8 cellular contexts compared by ENCODE assay signal in genomic region chr1:98388431-98388830, GRCh38.
DNase-seq lines count a peak whose midpoint lies in the region; ATAC-seq and TF ChIP-seq lines count a peak whose summit lies in the region.

No MANE protein-coding gene starts in this region.

- no peak overlapping the region for H3K9ac ChIP-seq in neural progenitor cell

- H3K27me3 ChIP-seq in vagina (no peaks in the 10 kb centered on the region), neural progenitor cell (no peaks in the 10 kb centered on the region)

- H4K20me1 ChIP-seq in neural progenitor cell (ENCODE audit: low read depth) = no peaks in the 10 kb centered on the region

- H3K4me2 ChIP-seq in neural progenitor cell = no peak overlapping the region

- peaks cover 13% of the 10 kb centered on the region for H3K4me1 ChIP-seq in vagina
- H3K4me1 ChIP-seq in neural progenitor cell = no peaks in the 10 kb centered on the region

- H3K36me3 Mint-ChIP-seq in CD14-positive monocyte (no peaks in the 10 kb centered on the region), neural progenitor cell (no peaks in the 10 kb centered on the region)

- peak overlapping the region in 1 of 2 donors; percentile 78 for H3K4me3 Mint-ChIP-seq in CD14-positive monocyte
- no peak overlapping the region for H3K4me3 Mint-ChIP-seq in neural progenitor cell

- no peaks in the 10 kb centered on the region for H3K9me3 ChIP-seq in vagina
- H3K9me3 ChIP-seq in neural progenitor cell (ENCODE audit: low read depth) = no peaks in the 10 kb centered on the region

- peak; percentile 81 for ATAC-seq in GM21423 (IDR thresholded peaks at IDR 0.05; ENCODE audit: unreplicated experiment)
- ATAC-seq in stimulated activated naive CD8-positive, alpha-beta T cell treated with anti-CD3 and anti-CD28 coated beads, Interleukin-15, Interleukin-2, amounts not matched to agents 100 U/mL and 50 U/mL, for 24 hours = peak; percentile 65

- no peaks in the 10 kb centered on the region for H3F3A ChIP-seq in neural progenitor cell (ENCODE audit: low read depth)

- TF ChIP-seq CTCF in CD14-positive monocyte (IDR thresholded peaks at IDR 0.05) (no peak), vagina (IDR thresholded peaks at IDR 0.05) (no peak), neural progenitor cell (IDR thresholded peaks at IDR 0.05) (no peak)

- H3K4me1 Mint-ChIP-seq in CD14-positive monocyte = peaks cover 17% of the 10 kb centered on the region
- peaks cover 15% of the 10 kb centered on the region for H3K4me1 Mint-ChIP-seq in neural progenitor cell

- H3K36me3 ChIP-seq in vagina (no peaks in the 10 kb centered on the region), neural progenitor cell (no peaks in the 10 kb centered on the region)

- H3K4me3 ChIP-seq in vagina = no peak overlapping the region
- H3K4me3 ChIP-seq in neural progenitor cell = no peak overlapping the region

- peaks cover 0 to 5% (median 1%) of the 10 kb centered on the region in 7 donors for H3K9me3 Mint-ChIP-seq in CD14-positive monocyte
- no peaks in the 10 kb centered on the region for H3K9me3 Mint-ChIP-seq in neural progenitor cell

- no peak overlapping the region for H2AFZ ChIP-seq in neural progenitor cell (replicated peaks)

- intact Hi-C loops in CD14-positive monocyte (cut with micrococcal nuclease) = no loop called here
- intact Hi-C loops in vagina (cut with DNase I) = no loop called here

- H3K27ac Mint-ChIP-seq in CD14-positive monocyte = peak overlapping the region in 2 of 7 donors; percentile 8 to 13
- H3K27ac Mint-ChIP-seq in neural progenitor cell = no peak overlapping the region

- DNase-seq in CD14-positive monocyte (ENCODE audit: low spot score) (peak; percentile 41), NCI-H446 (lab: John Stamatoyannopoulos, UW) (peak; percentile 72 to 88), fibroblast of gingiva (ENCODE audit: low read depth) (peak; percentile 56), vagina (ENCODE audit: extremely low spot score in 2 of 2) (no peak), neural progenitor cell (ENCODE audit: low spot score) (no peak)
- DNase-seq in stimulated activated naive CD8-positive, alpha-beta T cell treated with anti-CD3 and anti-CD28 coated beads, Interleukin-15, Interleukin-2, amounts not matched to agents 100 U/mL and 50 U/mL, for 24 hours = no peak
- no peak for DNase-seq in activated CD8-positive, alpha-beta memory T cell treated with anti-CD3 and anti-CD28 coated beads for 24 hours

- H3K27ac ChIP-seq in vagina = no peak overlapping the region
- H3K27ac ChIP-seq in neural progenitor cell = no peak overlapping the region

- H3K27me3 Mint-ChIP-seq in CD14-positive monocyte (ENCODE audit: low read depth in 3 of 3) = no peaks in the 10 kb centered on the region
- H3K27me3 Mint-ChIP-seq in neural progenitor cell (ENCODE audit: insufficient read depth, low read depth) = no peaks in the 10 kb centered on the region

- no peaks in the 10 kb centered on the region for H3K79me2 ChIP-seq in neural progenitor cell (ENCODE audit: low read depth)

- TF ChIP-seq POLR2A in vagina (IDR thresholded peaks at IDR 0.05) = no peak

Comparison
In these comparisons a context has a peak if more than half of its experiments do, and no peak if none do; other contexts are left out.
1. DNase-seq: peak in CD14-positive monocyte (single experiment), NCI-H446 (2 of 2) and fibroblast of gingiva (single experiment); none in stimulated activated naive CD8-positive, alpha-beta T cell treated with anti-CD3 and anti-CD28 coated beads, Interleukin-15, Interleukin-2, amounts not matched to agents 100 U/mL and 50 U/mL, for 24 hours (single experiment), vagina (0 of 2), activated CD8-positive, alpha-beta memory T cell treated with anti-CD3 and anti-CD28 coated beads for 24 hours (single experiment) and neural progenitor cell (single experiment).